Comparison of ENCODE assay signal across 9 cellular contexts in the genomic region with DNA sequence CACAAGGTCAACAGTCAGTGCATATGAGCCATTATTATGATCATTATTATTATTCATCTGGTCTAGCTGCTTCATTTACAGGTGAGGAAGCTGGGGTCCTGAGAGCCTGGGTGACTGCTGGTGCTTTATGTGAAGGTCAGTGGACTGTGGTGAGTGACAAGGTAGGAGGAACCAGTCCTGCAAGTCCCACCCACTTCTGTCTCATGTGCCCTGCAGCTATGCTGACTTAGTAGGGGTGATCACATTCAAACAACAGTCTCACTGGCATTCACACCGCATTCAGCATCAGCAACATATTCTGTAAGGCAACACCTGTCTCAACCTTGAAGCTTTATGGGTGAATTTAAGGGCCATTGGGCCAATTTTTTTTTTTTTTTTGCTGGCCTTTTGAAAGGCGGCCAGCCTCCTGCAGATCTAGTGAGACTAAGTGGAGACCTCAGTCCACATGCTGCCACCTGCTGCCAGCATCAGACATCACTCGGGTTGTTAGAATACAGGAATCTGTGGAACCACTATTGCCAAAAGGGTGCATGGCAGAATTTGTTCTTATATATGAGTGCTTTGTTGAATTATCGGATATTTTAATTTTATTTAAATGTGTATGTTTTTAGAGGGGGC. TPM values are rescaled to one million over a fixed set of nuclear protein-coding genes. Genes with fewer than 3 reads are reported as not detected.
DNase-seq lines count a peak whose midpoint lies in the region; ATAC-seq and TF ChIP-seq lines count a peak whose summit lies in the region.
"Had no signal": no experiment of that assay in that cellular context is flagged by ENCODE, and none has a peak within 500 bp of the region (broad histone marks: within the 10 kb centered on the region; RNA-seq: fewer than 3 reads in every experiment).

No MANE protein-coding gene starts in this region.

- peak; percentile 58 for DNase-seq in ACHN
- peak; percentile 58 for DNase-seq in GM10266 (ENCODE audit: extremely low spot score)
- peak; percentile 79 for DNase-seq in NCI-H1694 (lab: John Stamatoyannopoulos, UW)
- DNase-seq in activated CD4-positive, alpha-beta T cell treated with anti-CD3 and anti-CD28 coated beads, Interleukin-2, amount 10 ng/mL, durations not matched to agents 7 days and 5 days = peak; percentile 67
- DNase-seq in fibroblast of mammary gland (ENCODE audit: low read depth) = peak; percentile 38
- peak; percentile 42 for DNase-seq in putamen (ENCODE audit: low spot score)
- no peak for DNase-seq in coronary artery (ENCODE audit: low spot score)

- H3K27ac ChIP-seq in coronary artery = no peak overlapping the region

- H3K4me3 Mint-ChIP-seq in activated CD4-positive, alpha-beta T cell treated with anti-CD3 and anti-CD28 coated beads, Interleukin-2, amount 10 ng/mL, durations not matched to agents 7 days and 5 days = no peak overlapping the region

- peak; percentile 61 for TF ChIP-seq CTCF in GM10266 (IDR thresholded peaks at IDR 0.05; ENCODE audit: control insufficient read depth, insufficient read depth, low read depth, missing control alignments)
- peak; percentile 29 for TF ChIP-seq CTCF in fibroblast of mammary gland (conservative IDR thresholded peaks at IDR 0.05; ENCODE audit: control insufficient read depth, insufficient read depth, low read depth, low read length)
- no peak for TF ChIP-seq CTCF in coronary artery (IDR thresholded peaks at IDR 0.05)

- H3K4me3 ChIP-seq in fibroblast of mammary gland (ENCODE audit: control insufficient read depth, low read depth, low read length) = no peak overlapping the region
- H3K4me3 ChIP-seq in coronary artery = no peak overlapping the region
- H3K4me3 ChIP-seq: HAP-1 had no signal

- no peak overlapping the region for H3K27ac Mint-ChIP-seq in activated CD4-positive, alpha-beta T cell treated with anti-CD3 and anti-CD28 coated beads, Interleukin-2, amount 10 ng/mL, durations not matched to agents 7 days and 5 days

- ATAC-seq in HG03565 (IDR thresholded peaks at IDR 0.05; ENCODE audit: unreplicated experiment) = no peak

- POLR2A ChIA-PET in activated CD4-positive, alpha-beta T cell treated with anti-CD3 and anti-CD28 coated beads, Interleukin-2, amount 10 ng/mL, durations not matched to agents 7 days and 5 days (lab: Charles Lee) = interaction anchor here (0.6 kb wide), 1 partner anchor 236 kb away, joined by 3 read pairs; no protein-coding TSS in a partner anchor

- peaks cover 13% of the 10 kb centered on the region for H3K4me1 Mint-ChIP-seq in activated CD4-positive, alpha-beta T cell treated with anti-CD3 and anti-CD28 coated beads, Interleukin-2, amount 10 ng/mL, durations not matched to agents 7 days and 5 days

- H3K27me3 Mint-ChIP-seq in activated CD4-positive, alpha-beta T cell treated with anti-CD3 and anti-CD28 coated beads, Interleukin-2, amount 10 ng/mL, durations not matched to agents 7 days and 5 days = peaks cover 21% of the 10 kb centered on the region

- H3K36me3 Mint-ChIP-seq in activated CD4-positive, alpha-beta T cell treated with anti-CD3 and anti-CD28 coated beads, Interleukin-2, amount 10 ng/mL, durations not matched to agents 7 days and 5 days (ENCODE audit: low read depth) = no peaks in the 10 kb centered on the region

- no peaks in the 10 kb centered on the region for H3K9me3 Mint-ChIP-seq in activated CD4-positive, alpha-beta T cell treated with anti-CD3 and anti-CD28 coated beads, Interleukin-2, amount 10 ng/mL, durations not matched to agents 7 days and 5 days

- in situ Hi-C loops in ACHN (cut with HindIII; ENCODE audit: low pct_ligation_motif_present, low pct_unique_long_range_greater_than_20kb, low sequenced_read_pairs) = no loop called here

- CTCF ChIA-PET in activated CD4-positive, alpha-beta T cell treated with anti-CD3 and anti-CD28 coated beads, Interleukin-2, amount 10 ng/mL, durations not matched to agents 7 days and 5 days (lab: Charles Lee) = interaction anchor here (0.6 to 2.7 kb wide), 7 partner anchors 25 to 390 kb away, joined by 3 to 17 read pairs (median 4); a partner anchor contains a TSS

RNA-seq across cellular contexts. Expression of a gene that starts 59.9 kb away (rescaled TPM):
- total RNA-seq in activated CD4-positive, alpha-beta T cell treated with anti-CD3 and anti-CD28 coated beads, Interleukin-2, amount 10 ng/mL, durations not matched to agents 7 days and 5 days = not detected
